Comparison of ENCODE assay signal across 8 cellular contexts in the genomic region with DNA sequence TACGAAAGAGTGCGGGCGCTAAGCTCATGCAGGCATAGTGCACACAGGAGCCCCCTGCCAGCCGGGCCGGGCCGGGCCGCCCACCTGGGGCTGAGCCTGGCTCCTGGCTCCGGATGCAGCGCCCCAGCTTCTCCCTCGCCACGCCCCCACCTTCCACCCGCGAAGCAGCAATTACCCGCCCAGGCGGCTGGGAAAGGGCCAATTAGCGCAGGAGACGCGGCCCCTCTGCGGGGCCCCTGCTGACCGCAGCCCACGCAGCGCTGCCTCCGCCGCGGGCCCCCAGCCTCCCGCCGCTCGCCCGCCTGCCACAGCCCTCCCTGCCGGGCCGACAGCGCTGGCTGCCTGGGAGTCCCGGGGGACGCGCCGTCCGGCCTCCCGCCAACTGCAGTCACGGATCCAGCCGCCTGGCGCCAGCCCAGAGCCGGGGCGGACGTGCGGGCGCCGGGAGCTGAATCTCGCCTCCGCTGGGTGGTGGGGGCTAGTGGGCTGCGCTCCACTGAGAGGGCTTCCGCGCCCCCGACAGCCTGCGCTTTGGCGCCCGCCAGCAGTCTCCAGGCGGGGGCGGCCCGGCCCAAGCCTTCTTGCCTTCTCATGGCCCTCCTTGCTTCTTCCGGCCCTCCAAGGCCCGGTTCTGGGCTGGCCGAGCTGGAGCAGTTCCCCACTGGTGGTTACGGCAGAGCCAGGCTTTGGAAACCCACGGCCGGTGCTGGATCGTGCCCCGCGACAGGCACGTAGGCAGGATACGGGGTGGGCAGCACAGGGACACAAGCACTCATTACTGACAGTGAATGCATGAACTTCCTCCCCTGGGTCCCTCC. TPM values are rescaled to one million over a fixed set of nuclear protein-coding genes. Genes with fewer than 3 reads are reported as not detected.
DNase-seq lines count a peak whose midpoint lies in the region; ATAC-seq and TF ChIP-seq lines count a peak whose summit lies in the region.

No MANE protein-coding gene starts in this region.

- H3K4me3 ChIP-seq in AG09309 (ENCODE audit: control insufficient read depth, low read depth, low read length): peak overlapping the region; percentile 36
- peak overlapping the region; percentile 50 for H3K4me3 ChIP-seq in epithelial cell of proximal tubule (ENCODE audit: low read depth, low read length)

- TF ChIP-seq CTCF in AG09309 (IDR thresholded peaks at IDR 0.05; ENCODE audit: control insufficient read depth, insufficient read depth, low read depth, low read length, missing control alignments) (no peak), epithelial cell of proximal tubule (conservative IDR thresholded peaks at IDR 0.05; ENCODE audit: low read depth, low read length) (peak; percentile 14)

- DNase-seq in AG09309 (ENCODE audit: low read depth): no peak
- DNase-seq in NCI-H2227 (lab: John Stamatoyannopoulos, UW; ENCODE audit: unreplicated experiment): peak; percentile 77
- DNase-seq in activated T-cell treated with anti-CD3 and anti-CD28 coated beads for 1 hour (ENCODE audit: low read depth): peak; percentile 54
- DNase-seq in epithelial cell of proximal tubule (ENCODE audit: low read depth): no peak
- DNase-seq in mucosa of gallbladder (ENCODE audit: low spot score): peak; percentile 61
- DNase-seq in stimulated activated CD8-positive, alpha-beta memory T cell treated with anti-CD3 and anti-CD28 coated beads, Interleukin-4, amount 100 ng/mL, for 4 hours (ENCODE audit: low read depth in 2 of 2, low spot score in 1 of 2): peak; percentile 34 to 36
- DNase-seq in cerebellar cortex (ENCODE audit: low spot score): no peak

- ATAC-seq in GM19452 (IDR thresholded peaks at IDR 0.05; ENCODE audit: unreplicated experiment): peak; percentile 56

RNA-seq across cellular contexts. Expression of a gene that starts 14.9 kb away (rescaled TPM):
- 74.9 and 178 TPM in 2 replicates for total RNA-seq in epithelial cell of proximal tubule
- 40.9 TPM for total RNA-seq in mucosa of gallbladder

RNA-seq across cellular contexts. Expression of a gene that starts 25.6 kb away (rescaled TPM):
- 0.52 and 2.0 TPM in 2 replicates for total RNA-seq in epithelial cell of proximal tubule
- total RNA-seq in mucosa of gallbladder: 19.4 TPM

RNA-seq across cellular contexts. Expression of a gene that starts 53.0 kb away (rescaled TPM):
- total RNA-seq in epithelial cell of proximal tubule (0.75 TPM in 1 of 2 replicates, not detected in the other), mucosa of gallbladder (5.2 TPM)

Comparison
In these comparisons a context has a peak if more than half of its experiments do, and no peak if none do; other contexts are left out.
1. DNase-seq: peak in NCI-H2227 (single experiment), activated T-cell treated with anti-CD3 and anti-CD28 coated beads for 1 hour (single experiment), mucosa of gallbladder (single experiment) and stimulated activated CD8-positive, alpha-beta memory T cell treated with anti-CD3 and anti-CD28 coated beads, Interleukin-4, amount 100 ng/mL, for 4 hours (2 of 2); none in AG09309 (single experiment), epithelial cell of proximal tubule (single experiment) and cerebellar cortex (single experiment).